Comparison of ENCODE assay signal across 8 cellular contexts in genomic region chr10:133373104-133373624, GRCh38. TPM values are rescaled to one million over a fixed set of nuclear protein-coding genes. Genes with fewer than 3 reads are reported as not detected.
A peak's percentile ranks its signal among the peaks of the same experiment; 100 is the strongest.
DNase-seq lines count a peak whose midpoint lies in the region; ATAC-seq, FAIRE-seq and TF ChIP-seq lines count a peak whose summit lies in the region.

Gene ECHS1 (minus strand): TSS chr10:133373354. CDS start chr10:133373333, 21 bp downstream.

- H2AK5ac ChIP-seq in H1 (ENCODE audit: low read depth, low read length) (no peak within 1 kb of the TSS), mesendoderm (ENCODE audit: low read length) (no peak within 1 kb of the TSS)

- H2BK15ac ChIP-seq in H1 (ENCODE audit: low read length) (no peak within 1 kb of the TSS), mesendoderm (replicated peaks; ENCODE audit: low read depth) (no peak within 1 kb of the TSS)

- H3K18ac ChIP-seq in H1 (ENCODE audit: extremely low read depth, low read length) (peak within 1 kb of the TSS; percentile 60), mesendoderm (ENCODE audit: low read length) (peak within 1 kb of the TSS; percentile 78)

- no peak within 1 kb of the TSS for H3K27ac ChIP-seq in H1 (ENCODE audit: low read depth, low read length)
- no peak within 1 kb of the TSS for H3K27ac ChIP-seq in mesendoderm (ENCODE audit: low read depth, low read length)

- peak within 1 kb of the TSS; percentile 78; the same call in 1 of the 2 replicates for H2BK5ac ChIP-seq in H1 (ENCODE audit: low read depth, low read length)
- no peak within 1 kb of the TSS for H2BK5ac ChIP-seq in mesendoderm (ENCODE audit: low read length)

- peak; percentile 98 for ATAC-seq in GM21367 (IDR thresholded peaks at IDR 0.05; ENCODE audit: unreplicated experiment)

- no peak within 1 kb of the TSS for H3K14ac ChIP-seq in H1 (ENCODE audit: insufficient read length)

- H3K79me1 ChIP-seq in H1 (ENCODE audit: low read depth, low read length), result peaks cover 7% of the 10 kb centered on the region
- H3K79me1 ChIP-seq in mesendoderm (ENCODE audit: low read length), result peaks cover 1% of the 10 kb centered on the region

- peaks cover 3 to 14% of the 10 kb centered on the region in 2 experiments for H4K20me1 ChIP-seq in H1 (replicated peaks in 1 of 2; ENCODE audit: control insufficient read depth in 1 of 2, insufficient read depth in 2 of 2, low read length in 2 of 2)

- CTCF ChIA-PET in H1 (lab: Charles Lee; ENCODE audit: partially characterized antibody), result no interaction called here

- H3K4me1 ChIP-seq in H1 (replicated peaks in 1 of 4; ENCODE audit: control insufficient read depth in 3 of 4, insufficient read depth in 4 of 4, low read length in 3 of 4) (peaks cover 0 to 2% (median 0%) of the 10 kb centered on the region in 4 experiments; a peak in 5 of 7 replicates), mesendoderm (ENCODE audit: control insufficient read depth, low read depth, low read length) (no peaks in the 10 kb centered on the region)

- POLR2A ChIA-PET in H1 (lab: Charles Lee; ENCODE audit: partially characterized antibody), result interaction anchor here (0.9 to 1.9 kb wide), 3 partner anchors 12 to 26 kb away, joined by 3 to 8 read pairs (median 3); partner anchors contain the start of genes FUOM and PRAP1

- 1% methylated on average over 16 of the region's 57 CpGs; no CpG with 5 or more reads in 1 of the 2 experiments for WGBS in H1 (ENCODE audit: extremely low coverage in 1 of 2, insufficient coverage in 1 of 2, insufficient read length in 1 of 2, insufficient replicate concordance in 2 of 2, low coverage in 1 of 2, low lambda C conversion rate in 2 of 2, missing lambda C conversion rate in 1 of 2), 2 experiments
- WGBS in mesendoderm (ENCODE audit: extremely low coverage, insufficient coverage, low lambda C conversion rate), result no CpG with 5 or more reads among the region's 57 CpGs

- H2BK12ac ChIP-seq in H1 (ENCODE audit: low read depth, low read length), result no peak within 1 kb of the TSS

- no peak within 1 kb of the TSS for H3K23ac ChIP-seq in H1 (ENCODE audit: insufficient read length)
- no peak within 1 kb of the TSS for H3K23ac ChIP-seq in mesendoderm (ENCODE audit: low read length)

- peaks cover 8 to 33% (median 25%) of the 10 kb centered on the region in 4 experiments for H3K27me3 ChIP-seq in H1 (replicated peaks in 1 of 4; ENCODE audit: control insufficient read depth in 3 of 4, extremely low read depth in 1 of 4, insufficient read depth in 3 of 4, low read length in 3 of 4)
- H3K27me3 ChIP-seq in mesendoderm (ENCODE audit: insufficient read depth, low read length, poor library complexity), result no peaks in the 10 kb centered on the region

- H4K91ac ChIP-seq in H1 (replicated peaks; ENCODE audit: insufficient read length, low read length), result no peak within 1 kb of the TSS

- H3K79me2 ChIP-seq in H1 (ENCODE audit: control insufficient read depth in 1 of 2, insufficient read depth in 2 of 2, low read length in 2 of 2), result peaks cover 0 to 3% of the 10 kb centered on the region in 2 experiments; a peak in 2 of 4 replicates
- peaks cover 2% of the 10 kb centered on the region for H3K79me2 ChIP-seq in mesendoderm (ENCODE audit: control insufficient read depth, insufficient read depth, low read length)

- H3K9ac ChIP-seq in H1 (replicated peaks in 1 of 4; ENCODE audit: extremely low read depth in 1 of 4, low read depth in 3 of 4, low read length in 3 of 4) (peak within 1 kb of the TSS; percentile 76 to 93 (median 88); a peak in 6 of 7 replicates), mesendoderm (ENCODE audit: low read length) (peak within 1 kb of the TSS; percentile 76)

- TF ChIP-seq RAD21 in H1 (IDR thresholded peaks at IDR 0.05 in 1 of 2, conservative IDR thresholded peaks at IDR 0.05 in 1 of 2; ENCODE audit: low read depth in 2 of 2, low read length in 2 of 2), result no peak

- peaks cover 6% of the 10 kb centered on the region; the same call in 1 of the 2 replicates for H3K23me2 ChIP-seq in H1 (ENCODE audit: low read depth, low read length)

- FAIRE-seq in H1 (lab: Jason Lieb, UNC), result no peak

- H3K4ac ChIP-seq in H1 (replicated peaks; ENCODE audit: insufficient read length, low read depth, low read length), result no peak within 1 kb of the TSS
- H3K4ac ChIP-seq in mesendoderm (ENCODE audit: low read depth, low read length), result peak within 1 kb of the TSS; percentile 58

- H2BK20ac ChIP-seq in H1 (ENCODE audit: low read length), result no peak within 1 kb of the TSS

- H3K4me3 ChIP-seq in H1 (ENCODE audit: extremely low read depth in 1 of 4, insufficient read depth in 2 of 4, low read depth in 3 of 4, low read length in 4 of 4), result peak within 1 kb of the TSS; percentile 66 to 97 (median 73)
- H3K4me3 ChIP-seq in mesendoderm (ENCODE audit: low read length), result peak within 1 kb of the TSS; percentile 45

- H2AFZ ChIP-seq in H1 (ENCODE audit: low read length), result no peak within 1 kb of the TSS; the same call in 1 of the 2 replicates

- no peak for TF ChIP-seq EP300 in H1 (IDR thresholded peaks at IDR 0.05; ENCODE audit: borderline replicate concordance in 1 of 2, low read depth in 2 of 2, low read length in 2 of 2)

- DNase-seq in CMK (ENCODE audit: low read depth), result peak; percentile 79
- peak; percentile 85 for DNase-seq in HT1080 (ENCODE audit: low read depth)
- peak; percentile 89 for DNase-seq in NOMO-1 treated with dmso at 0.1 percent for 144 hours (lab: John Stamatoyannopoulos, UW; ENCODE audit: unreplicated experiment)
- peak; percentile 83 to 90 (median 89) for DNase-seq in activated CD8-positive, alpha-beta memory T cell treated with anti-CD3 and anti-CD28 coated beads for 48 hours (ENCODE audit: low read depth in 2 of 3, low spot score in 2 of 3)
- DNase-seq in H1 (ENCODE audit: low read depth in 1 of 2, low spot score in 2 of 2), result peak; percentile 73 to 99
- peak; percentile 94 for DNase-seq in mesendoderm
- peak; percentile 92 for DNase-seq in stimulated activated CD8-positive, alpha-beta memory T cell treated with anti-CD3 and anti-CD28 coated beads, Interleukin-12 subunit alpha, Interleukin-12 subunit beta, amount 100 ng/mL, for 4 hours (ENCODE audit: low read depth)

- peaks cover 12 to 23% (median 21%) of the 10 kb centered on the region in 4 experiments for H3K36me3 ChIP-seq in H1 (ENCODE audit: control insufficient read depth in 2 of 4, insufficient read depth in 4 of 4, low read length in 3 of 4)
- H3K36me3 ChIP-seq in mesendoderm (ENCODE audit: control insufficient read depth, insufficient read depth, low read length), result no peaks in the 10 kb centered on the region

- H4K5ac ChIP-seq in H1 (ENCODE audit: insufficient read length, low read depth, low read length), result peak within 1 kb of the TSS; percentile 90
- H4K5ac ChIP-seq in mesendoderm (ENCODE audit: low read length), result no peak within 1 kb of the TSS

- peak in 1 of 2 experiments; percentile 82; a peak in 2 of 3 replicates for TF ChIP-seq POLR2A in H1 (IDR thresholded peaks at IDR 0.05; ENCODE audit: control extremely low read depth in 1 of 2, low read depth in 2 of 2, low read length in 2 of 2)

- TF ChIP-seq CTCF in H1 (IDR thresholded peaks at IDR 0.05; ENCODE audit: control extremely low read depth in 1 of 3, insufficient read depth in 1 of 3, low read depth in 1 of 3, low read length in 3 of 3), result no peak

- peak within 1 kb of the TSS; percentile 92 for H4K8ac ChIP-seq in H1 (ENCODE audit: extremely low read depth, insufficient read depth, low read length)
- H4K8ac ChIP-seq in mesendoderm (ENCODE audit: low read depth, low read length), result no peak within 1 kb of the TSS

- H3K9me3 ChIP-seq in H1 (ENCODE audit: insufficient read depth in 2 of 2, low read depth in 1 of 2, low read length in 1 of 2), result no peaks in the 10 kb centered on the region

- H3K56ac ChIP-seq in H1 (replicated peaks; ENCODE audit: insufficient read length, low read depth, low read length) (peak within 1 kb of the TSS; percentile 92), mesendoderm (ENCODE audit: low read length) (peak within 1 kb of the TSS; percentile 90)

- H3K4me2 ChIP-seq in H1 (ENCODE audit: insufficient read depth in 1 of 2, low read depth in 2 of 2, low read length in 2 of 2) (peak within 1 kb of the TSS; percentile 58 to 59), mesendoderm (ENCODE audit: low read length) (no peak within 1 kb of the TSS)

- H2BK120ac ChIP-seq in H1 (replicated peaks; ENCODE audit: low read depth, low read length), result no peak within 1 kb of the TSS
- peak within 1 kb of the TSS; percentile 64 for H2BK120ac ChIP-seq in mesendoderm (ENCODE audit: low read depth, low read length)

TF ChIP-seq in H1, 55 proteins besides CTCF, POLR2A, EP300 and RAD21 (continues in another document):
- TF ChIP-seq BACH1 (IDR thresholded peaks at IDR 0.05; ENCODE audit: low read length) (no peak), MAFK (IDR thresholded peaks at IDR 0.05; ENCODE audit: low read depth, low read length) (no peak), BCL11A (IDR thresholded peaks at IDR 0.05; ENCODE audit: low read depth in 2 of 2, low read length in 2 of 2) (no peak), POU5F1 (IDR thresholded peaks at IDR 0.05; ENCODE audit: low read depth, low read length) (no peak), SP1 (IDR thresholded peaks at IDR 0.05; ENCODE audit: low read depth, low read length) (no peak), TBP (IDR thresholded peaks at IDR 0.05; ENCODE audit: low read depth, low read length) (peak; percentile 60), YY1 (IDR thresholded peaks at IDR 0.05; ENCODE audit: low read depth, low read length) (peak; percentile 86), RBBP5 (IDR thresholded peaks at IDR 0.05; ENCODE audit: borderline replicate concordance, low read depth, low read length) (0 out of 2 replicates have a peak, but pooled peaks have one; percentile 29)

RNA-seq across cellular contexts. Expression of gene ECHS1, which starts in this region (rescaled TPM):
- total RNA-seq in HT1080 (2014; rRNA removed; shearing (Covaris generic)), result 107 and 109 TPM in 2 replicates
- 96.1 and 111 TPM in 2 replicates for polyA plus RNA-seq in HT1080 (2015; cell fraction: cytosol; rRNA removed)
- polyA plus RNA-seq in HT1080 (2015; cell fraction: nucleus; rRNA removed), result 57.8 and 60.2 TPM in 2 replicates
- total RNA-seq in H1 (2021; fragmentation: NEBNext Ultra II Directional; extraction: Animal tissue kit (Norgen Biotek cat#: 25700)), result 101 and 108 TPM in 2 replicates
- 41.7 and 52.2 TPM in 2 replicates for polyA plus RNA-seq in H1 (2011; rRNA removed)
- polyA plus RNA-seq in H1 (2011; cell fraction: cytosol; rRNA removed), result 45.6 TPM
- 57.4 TPM for polyA plus RNA-seq in H1 (2011; cell fraction: nucleus; rRNA removed)
- 89.7 to 117 TPM (median 107 TPM) in 4 replicates for polyA plus RNA-seq in H1 (2012, experiment 1 of 2)
- 170 TPM for polyA plus RNA-seq in H1 (2012, experiment 2 of 2)
- polyA plus RNA-seq in H1 (2013, experiment 1 of 2), result 78.8 TPM
- 83.3 TPM for polyA plus RNA-seq in H1 (2013, experiment 2 of 2)
- 23.2 and 29.4 TPM in 2 replicates for polyA minus RNA-seq in H1 (2011; rRNA and poly(A)+ RNA removed)
- polyA minus RNA-seq in H1 (2011; cell fraction: cytosol; rRNA and poly(A)+ RNA removed), result 33.2 TPM
- polyA minus RNA-seq in H1 (2011; cell fraction: nucleus; rRNA and poly(A)+ RNA removed), result 10.3 TPM
- 77.7 TPM for polyA plus RNA-seq in mesendoderm (2013, experiment 1 of 2)
- 78.6 TPM for polyA plus RNA-seq in mesendoderm (2013, experiment 2 of 2)
